ENCODE assay signal across 8 cellular contexts in the genomic region with DNA sequence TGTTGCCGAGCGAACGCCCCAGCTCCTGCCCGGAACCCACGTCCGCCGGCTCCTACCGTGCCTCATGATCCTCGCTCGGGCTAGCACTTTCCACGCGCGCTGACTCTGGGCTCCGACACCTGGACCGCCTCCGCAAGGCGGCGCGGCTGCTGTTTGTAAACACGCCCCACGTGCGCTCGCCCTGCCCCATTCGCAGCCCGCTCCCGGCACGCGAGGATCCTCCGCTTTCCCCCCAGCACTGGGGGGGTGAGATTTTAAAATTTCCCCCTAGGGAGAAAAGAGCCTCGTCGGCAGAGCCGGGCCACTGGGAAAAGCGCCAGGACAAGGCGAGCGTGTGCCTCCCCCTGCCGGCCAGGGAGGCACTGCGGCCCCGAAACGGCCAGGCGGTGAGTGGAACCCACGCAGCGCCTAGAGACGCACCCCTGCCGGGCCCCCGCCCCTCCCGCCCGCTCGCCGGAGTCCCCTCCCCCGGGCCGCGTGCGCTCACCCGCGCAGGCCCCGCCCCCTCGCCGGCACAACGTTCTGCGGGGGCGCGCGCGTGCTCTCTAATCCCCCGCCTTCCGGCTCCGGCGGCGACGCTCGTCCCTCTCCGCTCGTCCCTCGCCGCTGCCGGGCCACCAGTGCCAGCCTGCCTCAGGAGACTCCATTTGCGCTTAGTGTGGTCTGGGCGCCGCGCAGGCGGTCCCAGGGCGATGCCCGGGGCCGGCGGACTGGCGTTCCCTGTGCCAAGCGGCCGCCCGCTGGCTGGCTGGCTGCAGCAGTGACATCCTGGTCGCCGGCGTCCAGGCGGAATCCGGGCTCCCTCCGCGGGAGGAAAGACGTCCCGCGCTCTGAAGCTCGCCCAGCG. TPM values are rescaled to one million over a fixed set of nuclear protein-coding genes. Genes with fewer than 3 reads are reported as not detected.
DNase-seq lines count a peak whose midpoint lies in the region; ATAC-seq and TF ChIP-seq lines count a peak whose summit lies in the region.

A gene (plus strand): TSS at position 548 of the 847 bp plus-strand sequence. CDS start 1,442 bp downstream, outside the sequence.

- H3K9me3 ChIP-seq in BLaER1 (peaks cover 30% of the 10 kb centered on the region), left lung (no peaks in the 10 kb centered on the region)

- intact Hi-C loops in left lung (cut with DNase I) = no loop called here

- H3K4me1 ChIP-seq in BLaER1 = peaks cover 17% of the 10 kb centered on the region
- H3K4me1 ChIP-seq in left lung = peaks cover 5 to 19% of the 10 kb centered on the region in 2 donors

- 0 out of 2 replicates have a peak, but pooled peaks cover 14% of the 10 kb centered on the region for H3K36me3 ChIP-seq in BLaER1
- H3K36me3 ChIP-seq in left lung = no peaks in the 10 kb centered on the region

- H3K9ac ChIP-seq in BLaER1 = peak within 1 kb of the TSS; percentile 90

- no peaks in the 10 kb centered on the region for H4K20me1 ChIP-seq in BLaER1

- peak within 1 kb of the TSS; percentile 92 for H3K4me2 ChIP-seq in BLaER1

- H3K4me3 ChIP-seq in BLaER1 = peak within 1 kb of the TSS; percentile 89
- peak within 1 kb of the TSS; percentile 77 for H3K4me3 ChIP-seq in coronary artery
- peak within 1 kb of the TSS; percentile 71 to 86 for H3K4me3 ChIP-seq in left lung

- DNase-seq in GM19238 (ENCODE audit: insufficient read length, low spot score) = peak; percentile 87
- peak; percentile 81 for DNase-seq in NCI-H460 (ENCODE audit: extremely low read depth, low read depth)
- DNase-seq in activated CD4-positive, alpha-beta T cell treated with anti-CD3 and anti-CD28 coated beads for 48 hours = peak; percentile 89
- DNase-seq in coronary artery (ENCODE audit: low spot score) = peak; percentile 93
- peak; percentile 89 to 94 for DNase-seq in left lung
- DNase-seq in stimulated activated CD4-positive, alpha-beta T cell treated with anti-CD3 and anti-CD28 coated beads, Interleukin-2, amount 100 ng/mL, for 48 hours = peak; percentile 80 to 83

- H3K27me3 ChIP-seq in BLaER1 (peaks cover 14% of the 10 kb centered on the region), left lung (peaks cover 0 to 20% of the 10 kb centered on the region in 2 donors)

- H3K27ac ChIP-seq in BLaER1 (peak within 1 kb of the TSS; percentile 85), coronary artery (peak within 1 kb of the TSS; percentile 77 to 84), left lung (peak within 1 kb of the TSS; percentile 85 to 88)

- ATAC-seq in HG03439 (IDR thresholded peaks at IDR 0.05; ENCODE audit: unreplicated experiment) (peak; percentile 93), left lung (peak; percentile 97)

- TF ChIP-seq CTCF in coronary artery (IDR thresholded peaks at IDR 0.05) (peak; percentile 73), left lung (IDR thresholded peaks at IDR 0.05) (peak; percentile 71 to 87)

RNA-seq across cellular contexts. Expression of the gene that starts here (rescaled TPM):
- 11.7 and 14.0 TPM in 2 replicates for total RNA-seq in NCI-H460 (2014; rRNA removed; shearing (Covaris generic))
- polyA plus RNA-seq in NCI-H460 (2014; cell fraction: nucleus; rRNA removed) = 5.0 and 6.3 TPM in 2 replicates
- 1 to 10 TPM; 5.4 to 6.7 TPM for total RNA-seq in left lung

Comparison
In these comparisons a context has a peak if more than half of its experiments do, and no peak if none do; other contexts are left out.
1. Peak in every context shown above with its lines: DNase-seq, ATAC-seq, H3K4me3 ChIP-seq and H3K27ac ChIP-seq.